Comparison of ENCODE assay signal across 9 cellular contexts in the genomic region with DNA sequence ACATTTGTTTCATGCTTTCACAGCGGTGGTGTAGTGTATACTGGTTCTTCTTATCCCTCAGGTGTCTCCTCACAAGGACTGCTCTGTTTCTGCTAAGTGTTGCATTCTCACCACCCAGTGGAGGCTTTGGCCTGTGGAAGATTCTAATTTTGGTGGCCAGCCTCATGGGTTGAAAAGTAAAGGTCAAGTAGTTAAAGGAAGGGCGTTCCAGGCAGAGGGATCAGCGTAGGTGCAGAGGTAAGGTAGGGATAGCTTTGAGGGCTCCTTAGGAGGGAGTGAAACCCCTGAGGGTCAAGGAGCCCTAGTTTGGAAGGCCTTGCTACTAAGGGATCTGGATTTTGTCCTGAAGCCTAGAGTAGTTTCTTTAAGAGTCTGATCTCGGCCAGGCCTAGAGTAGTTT. TPM values are rescaled to one million over a fixed set of nuclear protein-coding genes. Genes with fewer than 3 reads are reported as not detected.
A peak's percentile ranks its signal among the peaks of the same experiment; 100 is the strongest.
DNase-seq lines count a peak whose midpoint lies in the region; ATAC-seq and TF ChIP-seq lines count a peak whose summit lies in the region.
"Had no signal": no experiment of that assay in that cellular context is flagged by ENCODE, and none has a peak within 500 bp of the region (broad histone marks: within the 10 kb centered on the region; RNA-seq: fewer than 3 reads in every experiment).

No MANE protein-coding gene starts in this region.

- H3K4me1 Mint-ChIP-seq in activated CD4-positive, alpha-beta T cell treated with anti-CD3 and anti-CD28 coated beads for 36 hours: peaks cover 56% of the 10 kb centered on the region

- CTCF ChIA-PET in activated CD4-positive, alpha-beta T cell treated with anti-CD3 and anti-CD28 coated beads for 36 hours (lab: Charles Lee): interaction anchor here (1.0 kb wide), 1 partner anchor 11 kb away, joined by 3 read pairs; no protein-coding TSS in a partner anchor

- H3K4me1 ChIP-seq in adrenal gland (replicated peaks in 1 of 2): peaks cover 30 to 59% of the 10 kb centered on the region in 2 donors
- H3K4me1 ChIP-seq in left lung: peaks cover 5 to 81% of the 10 kb centered on the region in 2 donors
- peaks cover 50% of the 10 kb centered on the region for H3K4me1 ChIP-seq in testis

- POLR2A ChIA-PET in activated CD4-positive, alpha-beta T cell treated with anti-CD3 and anti-CD28 coated beads for 36 hours (lab: Charles Lee): interaction anchor here (1.0 kb wide), 1 partner anchor 26 kb away, joined by 5 read pairs; no protein-coding TSS in a partner anchor

- no peaks in the 10 kb centered on the region for H3K9me3 Mint-ChIP-seq in activated CD4-positive, alpha-beta T cell treated with anti-CD3 and anti-CD28 coated beads for 36 hours (ENCODE audit: low read depth)

- H3K4me3 ChIP-seq in adrenal gland (peak overlapping the region in 1 of 4 donors; percentile 86), left lung (peak overlapping the region; percentile 80 to 82), testis (peak overlapping the region in 1 of 2 donors; percentile 80)

- TF ChIP-seq CTCF in adrenal gland (IDR thresholded peaks at IDR 0.05) (no peak), left lung (IDR thresholded peaks at IDR 0.05) (no peak), testis (IDR thresholded peaks at IDR 0.05) (no peak)

- H3K27ac ChIP-seq in adrenal gland: peak overlapping the region in 3 of 5 donors; percentile 46 to 94 (median 92)
- peak overlapping the region; percentile 97 for H3K27ac ChIP-seq in left lung
- peak overlapping the region; percentile 55 to 94 for H3K27ac ChIP-seq in testis

- H3K27me3 ChIP-seq in adrenal gland: no peaks in the 10 kb centered on the region
- H3K27me3 ChIP-seq in left lung: no peaks in the 10 kb centered on the region
- H3K27me3 ChIP-seq in testis: no peaks in the 10 kb centered on the region

- H3K9me3 ChIP-seq in adrenal gland (replicated peaks in 1 of 3) (no peaks in the 10 kb centered on the region), left lung (no peaks in the 10 kb centered on the region), testis (no peaks in the 10 kb centered on the region)

- TF ChIP-seq POLR2A in adrenal gland (IDR thresholded peaks at IDR 0.05) (no peak), testis (IDR thresholded peaks at IDR 0.05) (no peak)

- intact Hi-C loops in activated CD4-positive, alpha-beta T cell treated with anti-CD3 and anti-CD28 coated beads for 36 hours (cut with DNase I, micrococcal nuclease): loop anchor here in 1 of 2 experiments (5.0 to 10.0 kb wide), 2 partner anchors 386 to 1623 kb away; a partner anchor contains a TSS
- intact Hi-C loops in adrenal gland (cut with DNase I) (no loop called here), left lung (cut with DNase I) (no loop called here), testis (cut with DNase I; ENCODE audit: low total_unique reads) (no loop called here)

- no peak for ATAC-seq in activated CD4-positive, alpha-beta T cell treated with anti-CD3 and anti-CD28 coated beads for 36 hours
- no peak for ATAC-seq in left lung
- ATAC-seq in HG02884 (IDR thresholded peaks at IDR 0.05; ENCODE audit: unreplicated experiment): no peak

- peaks cover 40% of the 10 kb centered on the region for H3K36me3 Mint-ChIP-seq in activated CD4-positive, alpha-beta T cell treated with anti-CD3 and anti-CD28 coated beads for 36 hours (ENCODE audit: low read depth)

- H3K4me3 Mint-ChIP-seq in activated CD4-positive, alpha-beta T cell treated with anti-CD3 and anti-CD28 coated beads for 36 hours: peak overlapping the region; percentile 91

- H3K36me3 ChIP-seq in adrenal gland (replicated peaks in 1 of 2) (peaks cover 0 to 15% of the 10 kb centered on the region in 2 donors), left lung (peaks cover 0 to 21% of the 10 kb centered on the region in 2 donors), testis (ENCODE audit: low read depth, missing control alignments) (no peaks in the 10 kb centered on the region)

- no peaks in the 10 kb centered on the region for H3K27me3 Mint-ChIP-seq in activated CD4-positive, alpha-beta T cell treated with anti-CD3 and anti-CD28 coated beads for 36 hours

- WGBS in adrenal gland, 4 donors: 77 to 89% (median 83%) methylated on average over 4 of the region's 4 CpGs
- 52 to 64% methylated on average over 4 of the region's 4 CpGs for WGBS in testis, 2 donors

- no peak for DNase-seq in activated CD4-positive, alpha-beta T cell treated with anti-CD3 and anti-CD28 coated beads for 36 hours
- DNase-seq in activated CD4-positive, alpha-beta T cell treated with anti-CD3 and anti-CD28 coated beads for 48 hours: no peak
- DNase-seq in adrenal gland (no peak), left lung (no peak), testis (no peak), Kasumi-1 (lab: John Stamatoyannopoulos, UW) (no peak), globus pallidus (ENCODE audit: low spot score) (no peak)
- DNase-seq: C1 segment of cervical spinal cord had no signal

- peak overlapping the region; percentile 92 for H3K27ac Mint-ChIP-seq in activated CD4-positive, alpha-beta T cell treated with anti-CD3 and anti-CD28 coated beads for 36 hours

RNA-seq across cellular contexts. Expression of a gene that starts 4.6 kb away (rescaled TPM):
- 1,000 to 10,000 TPM; 2,724 to 3,901 TPM for total RNA-seq in activated CD4-positive, alpha-beta T cell treated with anti-CD3 and anti-CD28 coated beads for 36 hours
- total RNA-seq in adrenal gland (1,000 to 10,000 TPM; 1,373 to 3,641 (median 2,189) TPM), left lung (1,000 to 10,000 TPM; 1,244 to 1,308 TPM), testis (1,000 to 10,000 TPM in 1 of 2 donors, 100 to 1,000 TPM in 1; 777 to 1,606 TPM)
- polyA plus RNA-seq in adrenal gland (1,000 to 10,000 TPM; 1,252 to 2,399 (median 1,718) TPM), testis (ENCODE audit: insufficient read depth, low read depth, low replicate concordance) (1,149 TPM)

RNA-seq across cellular contexts. Expression of a gene that starts 12.7 kb away (rescaled TPM):
- 10 to 100 TPM; 10.4 to 13.1 TPM for total RNA-seq in activated CD4-positive, alpha-beta T cell treated with anti-CD3 and anti-CD28 coated beads for 36 hours
- total RNA-seq in adrenal gland: 10 to 100 TPM in 5 of 8 donors, 1 to 10 TPM in 3; 7.8 to 19.1 (median 11.8) TPM
- 10 to 100 TPM; 12.8 to 23.9 (median 14.4) TPM for polyA plus RNA-seq in adrenal gland
- 10 to 100 TPM; 12.4 to 12.9 TPM for total RNA-seq in left lung
- total RNA-seq in testis: 10 to 100 TPM; 28.4 to 32.8 TPM
- 19.3 TPM for polyA plus RNA-seq in testis (ENCODE audit: insufficient read depth, low read depth, low replicate concordance)

RNA-seq across cellular contexts. Expression of a gene that starts 25.2 kb away (rescaled TPM):
- 10 to 100 TPM; 27.0 to 30.7 TPM for total RNA-seq in activated CD4-positive, alpha-beta T cell treated with anti-CD3 and anti-CD28 coated beads for 36 hours
- total RNA-seq in adrenal gland (10 to 100 TPM; 15.6 to 41.6 (median 19.6) TPM), left lung (10 to 100 TPM; 24.2 to 24.5 TPM), testis (10 to 100 TPM; 39.6 to 53.1 TPM)
- polyA plus RNA-seq in adrenal gland (10 to 100 TPM; 13.3 to 56.2 (median 28.1) TPM), testis (ENCODE audit: insufficient read depth, low read depth, low replicate concordance) (61.5 TPM)

RNA-seq across cellular contexts. Expression of a gene that starts 43.3 kb away (rescaled TPM):
- total RNA-seq in activated CD4-positive, alpha-beta T cell treated with anti-CD3 and anti-CD28 coated beads for 36 hours: 1 to 10 TPM; 1.4 to 1.6 TPM
- 1 to 10 TPM in 7 of 8 donors, under 1 TPM in 1; 0.78 to 6.3 (median 4.4) TPM for total RNA-seq in adrenal gland
- polyA plus RNA-seq in adrenal gland: 1 to 10 TPM; 2.1 to 5.3 (median 3.4) TPM
- 1 to 10 TPM; 4.3 to 5.7 TPM for total RNA-seq in left lung
- under 1 TPM; 0.43 to 0.87 TPM for total RNA-seq in testis
- 0.47 TPM for polyA plus RNA-seq in testis (ENCODE audit: insufficient read depth, low read depth, low replicate concordance)
